In the genomic region with DNA sequence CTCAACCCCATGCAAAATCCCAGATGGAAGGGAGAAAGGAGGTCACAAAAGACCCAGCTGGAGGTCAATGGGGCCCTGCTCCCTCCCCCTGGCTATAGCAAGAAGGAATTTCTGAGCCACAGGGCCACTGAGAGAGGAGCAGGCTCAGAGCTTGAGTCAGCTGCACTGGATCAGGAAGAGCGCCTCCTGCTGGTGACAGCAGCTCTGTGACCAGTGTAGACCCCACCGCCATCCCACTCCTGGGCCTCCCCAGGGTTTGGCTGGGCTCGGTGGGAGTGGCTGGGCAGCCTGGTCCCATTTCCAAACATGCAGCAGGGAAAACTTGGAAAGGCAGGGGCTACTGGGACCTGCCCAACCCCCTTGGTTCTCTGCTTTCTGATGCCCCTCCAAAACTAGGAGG, we compare ENCODE assay signal across 1 cellular context.
TF ChIP-seq lines count a peak whose summit lies in the region.

No MANE protein-coding gene starts in this region.

TF ChIP-seq in H1, 55 proteins besides CTCF, POLR2A, EP300 and RAD21:
- TF ChIP-seq TCF12 (IDR thresholded peaks at IDR 0.05; ENCODE audit: low read depth, low read length) (no peak), TAF7 (optimal IDR thresholded peaks at IDR 0.05; ENCODE audit: borderline replicate concordance, low read depth, low read length) (no peak), CHD2 (IDR thresholded peaks at IDR 0.05; ENCODE audit: low read length) (no peak), KDM1A (IDR thresholded peaks at IDR 0.05; ENCODE audit: borderline replicate concordance, low read length) (no peak), JUND (IDR thresholded peaks at IDR 0.05; ENCODE audit: low read length) (no peak), JUN (IDR thresholded peaks at IDR 0.05; ENCODE audit: low read depth, low read length) (no peak), BACH1 (IDR thresholded peaks at IDR 0.05; ENCODE audit: low read length) (no peak), CTBP2 (IDR thresholded peaks at IDR 0.05; ENCODE audit: borderline replicate concordance, insufficient read depth, insufficient read length, low read length) (no peak), EGR1 (IDR thresholded peaks at IDR 0.05; ENCODE audit: borderline replicate concordance, low read depth, low read length) (no peak), EZH2 (IDR thresholded peaks at IDR 0.05; ENCODE audit: low read depth, low read length, severe bottlenecking) (no peak), RXRA (IDR thresholded peaks at IDR 0.05; ENCODE audit: insufficient read depth, low read depth, low read length) (no peak), RNF2 (IDR thresholded peaks at IDR 0.05; ENCODE audit: borderline replicate concordance, low read depth, low read length, missing control alignments, poor library complexity, severe bottlenecking) (no peak), MAFK (IDR thresholded peaks at IDR 0.05; ENCODE audit: low read depth, low read length) (no peak), KDM5A (IDR thresholded peaks at IDR 0.05; ENCODE audit: low read length) (no peak)
- TF ChIP-seq, protein P1, sequence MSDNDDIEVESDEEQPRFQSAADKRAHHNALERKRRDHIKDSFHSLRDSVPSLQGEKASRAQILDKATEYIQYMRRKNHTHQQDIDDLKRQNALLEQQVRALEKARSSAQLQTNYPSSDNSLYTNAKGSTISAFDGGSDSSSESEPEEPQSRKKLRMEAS (IDR thresholded peaks at IDR 0.05): no peak
